14 cellular contexts compared by ENCODE assay signal in genomic region chr6:123000244-123000770, GRCh38. TPM values are rescaled to one million over a fixed set of nuclear protein-coding genes. Genes with fewer than 3 reads are reported as not detected.
DNase-seq lines count a peak whose midpoint lies in the region; ATAC-seq and TF ChIP-seq lines count a peak whose summit lies in the region.
"Had no signal": no experiment of that assay in that cellular context is flagged by ENCODE, and none has a peak within 500 bp of the region (broad histone marks: within the 10 kb centered on the region; RNA-seq: fewer than 3 reads in every experiment).

No MANE protein-coding gene starts in this region.

- peak overlapping the region; percentile 51; the same call in 1 of the 2 replicates for H3K4me2 ChIP-seq in DND-41 (ENCODE audit: insufficient read depth, low read length)

- peak overlapping the region; percentile 58; the same call in 1 of the 2 replicates for H2AFZ ChIP-seq in DND-41 (ENCODE audit: low read depth, low read length)

- H3K9ac ChIP-seq in DND-41 (ENCODE audit: low read depth, low read length) = peak overlapping the region; percentile 19; the same call in 1 of the 2 replicates
- H3K9ac ChIP-seq in endodermal cell (ENCODE audit: extremely low read depth, low read length, poor library complexity, severe bottlenecking) = no peak overlapping the region

- H3K27me3 ChIP-seq in DND-41 (ENCODE audit: insufficient read depth, low read length, poor library complexity) (no peaks in the 10 kb centered on the region), endodermal cell (ENCODE audit: control insufficient read depth, insufficient read depth, low read length, poor library complexity, severe bottlenecking) (no peaks in the 10 kb centered on the region)

- no peaks in the 10 kb centered on the region; the same call in 1 of the 2 replicates for H3K79me2 ChIP-seq in DND-41 (ENCODE audit: insufficient read depth, low read length)

- intact Hi-C loops in CD14-positive monocyte (cut with micrococcal nuclease) = no loop called here

- peaks cover 16% of the 10 kb centered on the region for H3K36me3 Mint-ChIP-seq in endodermal cell (ENCODE audit: low read depth)
- H3K36me3 Mint-ChIP-seq in neural crest cell (ENCODE audit: low read depth) = no peaks in the 10 kb centered on the region
- H3K36me3 Mint-ChIP-seq in CD14-positive monocyte = peaks cover 0 to 2% of the 10 kb centered on the region in 2 donors
- H3K36me3 Mint-ChIP-seq: CD4-positive, alpha-beta memory T cell had no signal

- peaks cover 22% of the 10 kb centered on the region for H3K27me3 Mint-ChIP-seq in endodermal cell (ENCODE audit: insufficient read depth)
- H3K27me3 Mint-ChIP-seq in neural crest cell (ENCODE audit: low read depth) = peaks cover 92% of the 10 kb centered on the region
- peaks cover 27 to 32% (median 31%) of the 10 kb centered on the region in 3 donors for H3K27me3 Mint-ChIP-seq in CD14-positive monocyte (ENCODE audit: low read depth in 3 of 3)

- H3K27ac Mint-ChIP-seq in endodermal cell = no peak overlapping the region
- no peak overlapping the region for H3K27ac Mint-ChIP-seq in neural crest cell (ENCODE audit: unreplicated experiment)
- no peak overlapping the region for H3K27ac Mint-ChIP-seq in CD14-positive monocyte
- H3K27ac Mint-ChIP-seq: CD4-positive, alpha-beta memory T cell had no signal

- peaks cover 2% of the 10 kb centered on the region for H3K9me3 ChIP-seq in DND-41 (ENCODE audit: insufficient read depth, low read length, severe bottlenecking)
- no peaks in the 10 kb centered on the region for H3K9me3 ChIP-seq in endodermal cell (ENCODE audit: control insufficient read depth, low read length)

- H3K4me3 Mint-ChIP-seq in endodermal cell (peak overlapping the region; percentile 24), neural crest cell (peak overlapping the region; percentile 3), CD14-positive monocyte (no peak overlapping the region)
- H3K4me3 Mint-ChIP-seq: CD4-positive, alpha-beta memory T cell had no signal

- ATAC-seq in DND-41 (ENCODE audit: insufficient read depth, low read depth) = no peak
- ATAC-seq in HG02588 (IDR thresholded peaks at IDR 0.05; ENCODE audit: unreplicated experiment) = no peak
- ATAC-seq: GM12878, HCT116 had no signal

- H3K4me3 ChIP-seq in DND-41 (ENCODE audit: low read depth in 1 of 2, low read length in 2 of 2) (peak overlapping the region in 1 of 2 experiments; percentile 11; a peak in 1 of 4 replicates), endodermal cell (ENCODE audit: low read length) (peak overlapping the region; percentile 88)
- H3K4me3 ChIP-seq: GM12878 had no signal

- H3K4me1 ChIP-seq in DND-41 (ENCODE audit: insufficient read depth, low read length) (peaks cover 40% of the 10 kb centered on the region), endodermal cell (ENCODE audit: control insufficient read depth, insufficient read depth, low read length) (no peaks in the 10 kb centered on the region)

- TF ChIP-seq CTCF in DND-41 (IDR thresholded peaks at IDR 0.05; ENCODE audit: borderline replicate concordance, extremely low read depth, low read length, poor library complexity, severe bottlenecking) = no peak
- no peak for TF ChIP-seq CTCF in endodermal cell (conservative IDR thresholded peaks at IDR 0.05)
- no peak for TF ChIP-seq CTCF in neural crest cell (conservative IDR thresholded peaks at IDR 0.05)
- TF ChIP-seq CTCF in CD14-positive monocyte (IDR thresholded peaks at IDR 0.05) = no peak

- H3K27ac ChIP-seq in DND-41 (ENCODE audit: low read length) (peak overlapping the region; percentile 58), endodermal cell (ENCODE audit: low read depth, low read length) (no peak overlapping the region)
- H3K27ac ChIP-seq: HL-60 had no signal

- H3K4me1 Mint-ChIP-seq in endodermal cell = peaks cover 34% of the 10 kb centered on the region
- H3K4me1 Mint-ChIP-seq in neural crest cell = peaks cover 7% of the 10 kb centered on the region
- H3K4me1 Mint-ChIP-seq in CD14-positive monocyte = no peaks in the 10 kb centered on the region

- 66 to 83% methylated on average over 2 of the region's 2 CpGs for WGBS in endodermal cell (ENCODE audit: insufficient coverage in 1 of 2, insufficient read length in 1 of 2), 2 experiments

- H3K36me3 ChIP-seq in DND-41 (ENCODE audit: insufficient read depth, low read length) (no peaks in the 10 kb centered on the region), endodermal cell (ENCODE audit: control insufficient read depth, insufficient read depth, low read length) (peaks cover 15% of the 10 kb centered on the region)

- H4K20me1 ChIP-seq in DND-41 (ENCODE audit: insufficient read depth, low read length) = no peaks in the 10 kb centered on the region

- H3K9me3 Mint-ChIP-seq in endodermal cell (no peaks in the 10 kb centered on the region), neural crest cell (no peaks in the 10 kb centered on the region), CD14-positive monocyte (peaks cover 0 to 13% (median 8%) of the 10 kb centered on the region in 7 donors)

- DNase-seq in NCI-H146 (lab: John Stamatoyannopoulos, UW) = peak; percentile 33
- DNase-seq in NCI-H146 treated with DMSO at 0.1 percent for 48 hours (lab: John Stamatoyannopoulos, UW; ENCODE audit: unreplicated experiment) = no peak
- DNase-seq in DND-41 = no peak
- no peak for DNase-seq in endodermal cell
- DNase-seq in neural crest cell (ENCODE audit: low read depth, low spot score) = no peak
- no peak for DNase-seq in CD14-positive monocyte (ENCODE audit: low spot score)
- DNase-seq: 8988T; ACHN; CD4-positive, alpha-beta memory T cell; DMS153 had no signal

RNA-seq across cellular contexts. Expression of gene CLVS2, which starts 4.3 kb away (rescaled TPM):
- total RNA-seq in endodermal cell = 10 to 100 TPM; 38.9 to 48.1 TPM
- polyA plus RNA-seq in endodermal cell (2013, experiment 1 of 2) = 6.1 TPM
- polyA plus RNA-seq in endodermal cell (2013, experiment 2 of 2) = 6.6 TPM
- 1.2 and 1.3 TPM in 2 replicates for total RNA-seq in neural crest cell
- not detected for polyA plus RNA-seq in CD14-positive monocyte
- total RNA-seq: CD4-positive, alpha-beta memory T cell; GM12878 had no signal
- polyA plus RNA-seq: CD4-positive, alpha-beta memory T cell; GM12878 had no signal

Comparison
In these comparisons a context has a peak if more than half of its experiments do, and no peak if none do; other contexts are left out.
1. H3K4me3 Mint-ChIP-seq: peak in endodermal cell (single experiment) and neural crest cell (single experiment); none in CD14-positive monocyte (0 of 2).
2. RNA of gene CLVS2, which starts 4.3 kb away (total RNA-seq): 38.9 to 48.1 TPM in endodermal cell; 1.2 to 1.3 TPM in neural crest cell; every median in the first group is over 10 times any median in the second.